11 cellular contexts compared by ENCODE assay signal in genomic region chr1:231359113-231359512, GRCh38. TPM values are rescaled to one million over a fixed set of nuclear protein-coding genes. Genes with fewer than 3 reads are reported as not detected.
A peak's percentile ranks its signal among the peaks of the same experiment; 100 is the strongest.
DNase-seq lines count a peak whose midpoint lies in the region; ATAC-seq and TF ChIP-seq lines count a peak whose summit lies in the region.
"Had no signal": no experiment of that assay in that cellular context is flagged by ENCODE, and none has a peak within 500 bp of the region (broad histone marks: within the 10 kb centered on the region; RNA-seq: fewer than 3 reads in every experiment).

No MANE protein-coding gene starts in this region.

- H2AFZ ChIP-seq in GM23248: no peak overlapping the region
- no peak overlapping the region for H2AFZ ChIP-seq in Karpas-422 (ENCODE audit: low read length)

- H3K4me3 ChIP-seq in GM23248 (no peak overlapping the region), gastroesophageal sphincter (no peak overlapping the region), Karpas-422 (ENCODE audit: low read length) (no peak overlapping the region), dorsolateral prefrontal cortex (no peak overlapping the region)

- TF ChIP-seq POLR2A in gastroesophageal sphincter (IDR thresholded peaks at IDR 0.05): no peak
- no peak for TF ChIP-seq POLR2A in GM18505 (IDR thresholded peaks at IDR 0.05; ENCODE audit: borderline replicate concordance, extremely low read depth, insufficient read depth, insufficient read length)

- WGBS in GM23248 (ENCODE audit: low coverage in 1 of 2, low lambda C conversion rate in 2 of 2, missing lambda C conversion rate in 2 of 2), 2 experiments: 4 to 10% methylated on average over 6 of the region's 6 CpGs
- WGBS in gastroesophageal sphincter (ENCODE audit: low coverage in 1 of 2), 2 donors: 61 to 73% methylated on average over 5 to 6 of the region's 6 CpGs

- 0 out of 2 replicates have a peak, but pooled peaks cover 5% of the 10 kb centered on the region for H4K20me1 ChIP-seq in GM23248 (ENCODE audit: insufficient read depth)
- H4K20me1 ChIP-seq in Karpas-422 (ENCODE audit: insufficient read depth, low read depth, low read length): no peaks in the 10 kb centered on the region

- in situ Hi-C loops in GM23248 (cut with MboI): no loop called here

- no peak for TF ChIP-seq EP300 in gastroesophageal sphincter (IDR thresholded peaks at IDR 0.05)

- peak; percentile 79 for ATAC-seq in gastroesophageal sphincter
- no peak for ATAC-seq in HG03469 (IDR thresholded peaks at IDR 0.05; ENCODE audit: unreplicated experiment)
- ATAC-seq in GM18505 (IDR thresholded peaks at IDR 0.05; ENCODE audit: unreplicated experiment): no peak

- intact Hi-C loops in dorsolateral prefrontal cortex (cut with DNase I): loop anchor here (5.0 to 10.0 kb wide), 4 partner anchors 166 to 243 kb away; partner anchors contain the start of gene TSNAX (in 1 of the 2)

- H3K9ac ChIP-seq in GM23248 (peak overlapping the region; percentile 40; the same call in 1 of the 2 replicates), Karpas-422 (ENCODE audit: low read length) (no peak overlapping the region)

- DNase-seq in A172 (ENCODE audit: low spot score): peak; percentile 22
- DNase-seq in GM23248: peak; percentile 98
- DNase-seq in SKM-1 treated with dmso at 0.1 percent for 144 hours (lab: John Stamatoyannopoulos, UW; ENCODE audit: unreplicated experiment): peak; percentile 94
- DNase-seq in Karpas-422: no peak
- DNase-seq in dorsolateral prefrontal cortex: no peak
- DNase-seq: activated CD4-positive, alpha-beta T cell treated with anti-CD3 and anti-CD28 coated beads, Interleukin-2, amount 10 ng/mL, durations not matched to agents 24 days and 14 days; GOT3; NCI-H1694 treated with DMSO at 0.1 percent for 48 hours had no signal

- peaks cover 27% of the 10 kb centered on the region for H3F3A ChIP-seq in GM23248 (ENCODE audit: insufficient read depth)

- peaks cover 30% of the 10 kb centered on the region for H3K79me2 ChIP-seq in GM23248 (ENCODE audit: insufficient read depth)
- H3K79me2 ChIP-seq in Karpas-422 (ENCODE audit: low read length): peaks cover 42% of the 10 kb centered on the region

- H3K27me3 ChIP-seq in GM23248 (replicated peaks; ENCODE audit: insufficient read depth) (no peaks in the 10 kb centered on the region), gastroesophageal sphincter (no peaks in the 10 kb centered on the region), Karpas-422 (ENCODE audit: low read length) (no peaks in the 10 kb centered on the region), dorsolateral prefrontal cortex (no peaks in the 10 kb centered on the region)

- H3K27ac ChIP-seq in GM23248 (peak overlapping the region; percentile 70), gastroesophageal sphincter (no peak overlapping the region), Karpas-422 (ENCODE audit: low read length) (no peak overlapping the region), dorsolateral prefrontal cortex (no peak overlapping the region)

- no peak for TF ChIP-seq CTCF in gastroesophageal sphincter (IDR thresholded peaks at IDR 0.05)
- no peak for TF ChIP-seq CTCF in dorsolateral prefrontal cortex (IDR thresholded peaks at IDR 0.05 in 54 of 56, conservative IDR thresholded peaks at IDR 0.05 in 2 of 56; ENCODE audit: low read depth in 1 of 56, partially characterized antibody in 56 of 56)

- peak overlapping the region; percentile 62 for H3K4me2 ChIP-seq in GM23248 (ENCODE audit: unreplicated experiment)
- no peak overlapping the region for H3K4me2 ChIP-seq in Karpas-422 (ENCODE audit: low read depth, low read length, poor library complexity, severe bottlenecking)

- peaks cover 9% of the 10 kb centered on the region; the same call in 1 of the 2 replicates for H3K36me3 ChIP-seq in GM23248 (ENCODE audit: low read depth)
- H3K36me3 ChIP-seq in gastroesophageal sphincter: peaks cover 0 to 15% of the 10 kb centered on the region in 2 donors
- peaks cover 15% of the 10 kb centered on the region; the same call in 1 of the 2 replicates for H3K36me3 ChIP-seq in Karpas-422 (ENCODE audit: insufficient read depth, low read length)

- H3K4me1 ChIP-seq in GM23248 (ENCODE audit: insufficient read depth): peaks cover 22% of the 10 kb centered on the region
- peaks cover 0 to 15% (median 0%) of the 10 kb centered on the region in 3 donors for H3K4me1 ChIP-seq in gastroesophageal sphincter
- peaks cover 10% of the 10 kb centered on the region for H3K4me1 ChIP-seq in Karpas-422 (ENCODE audit: low read length)

- H3K9me3 ChIP-seq in GM23248 (ENCODE audit: low read depth) (no peaks in the 10 kb centered on the region), gastroesophageal sphincter (no peaks in the 10 kb centered on the region), Karpas-422 (ENCODE audit: low read length) (no peaks in the 10 kb centered on the region)

- H3K9me2 ChIP-seq in GM23248 (ENCODE audit: insufficient read depth) (no peaks in the 10 kb centered on the region), Karpas-422 (replicated peaks; ENCODE audit: insufficient read depth, low read length) (no peaks in the 10 kb centered on the region)

RNA-seq across cellular contexts. Expression of gene SPRTN, which starts 21.0 kb away (rescaled TPM):
- 34.4 and 41.7 TPM in 2 replicates for total RNA-seq in A172 (2014; rRNA removed; shearing (Covaris generic))
- total RNA-seq in GM23248 (2014; rRNA removed; shearing (Covaris generic)): 8.3 and 15.9 TPM in 2 replicates
- polyA plus RNA-seq in GM23248 (2016; fragmentation: Nextera tagmentation; extraction: Ambion mirVana): 9.3 and 10.4 TPM in 2 replicates
- total RNA-seq in gastroesophageal sphincter: 10 to 100 TPM; 15.3 to 34.7 (median 20.7) TPM
- total RNA-seq in Karpas-422 (2014; rRNA removed; shearing (Covaris generic); ENCODE audit: low replicate concordance): 17.4 and 18.9 TPM in 2 replicates
- total RNA-seq in dorsolateral prefrontal cortex: 10 to 100 TPM in 75 of 120 experiments, 1 to 10 TPM in 45; 6.8 to 19.2 (median 10.8) TPM

RNA-seq across cellular contexts. Expression of gene EXOC8, which starts 21.5 kb away (rescaled TPM):
- total RNA-seq in A172 (2014; rRNA removed; shearing (Covaris generic)): 15.9 and 19.4 TPM in 2 replicates
- total RNA-seq in GM23248 (2014; rRNA removed; shearing (Covaris generic)): 12.4 and 14.6 TPM in 2 replicates
- 3.2 and 3.9 TPM in 2 replicates for polyA plus RNA-seq in GM23248 (2016; fragmentation: Nextera tagmentation; extraction: Ambion mirVana)
- total RNA-seq in gastroesophageal sphincter (10 to 100 TPM; 11.8 to 15.3 (median 14.4) TPM), dorsolateral prefrontal cortex (10 to 100 TPM; 13.8 to 26.2 (median 20.8) TPM)
- 12.1 and 12.6 TPM in 2 replicates for total RNA-seq in Karpas-422 (2014; rRNA removed; shearing (Covaris generic); ENCODE audit: low replicate concordance)

Comparison
In these comparisons a context has a peak if more than half of its experiments do, and no peak if none do; other contexts are left out.
1. DNase-seq: peak in A172 (single experiment), GM23248 (single experiment) and SKM-1 treated with dmso at 0.1 percent for 144 hours (single experiment); none in Karpas-422 (single experiment) and dorsolateral prefrontal cortex (0 of 10).